Comparison of ENCODE assay signal across 21 cellular contexts in the genomic region with DNA sequence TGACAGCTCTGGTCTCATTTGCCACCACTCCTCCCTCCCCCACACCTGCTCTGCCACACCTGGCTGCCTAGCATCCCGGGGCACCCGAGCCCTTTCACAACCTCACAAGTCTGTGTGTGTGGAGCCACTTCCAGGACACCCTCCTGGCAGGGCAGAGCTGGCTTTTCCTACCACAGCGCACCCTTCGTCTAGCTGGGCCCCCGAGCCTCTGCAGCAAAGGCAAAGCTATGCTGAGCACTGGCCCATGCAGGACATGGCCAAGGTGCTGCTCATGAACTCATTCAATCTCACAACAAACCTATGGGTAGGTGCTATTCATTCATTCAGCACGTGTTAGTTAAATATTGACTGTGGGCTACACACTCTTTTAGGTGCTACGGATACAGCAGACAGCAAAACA.
"Had no signal": no experiment of that assay in that cellular context is flagged by ENCODE, and none has a peak within 500 bp of the region (broad histone marks: within the 10 kb centered on the region; RNA-seq: fewer than 3 reads in every experiment).

No MANE protein-coding gene starts in this region.

- DNase-seq: activated CD4-positive, alpha-beta T cell treated with anti-CD3 and anti-CD28 coated beads, Interleukin-2, amount 10 ng/mL, durations not matched to agents 24 days and 14 days; activated CD4-positive, CD25-positive, alpha-beta regulatory T cell; activated CD8-positive, alpha-beta T cell treated with anti-CD3 and anti-CD28 coated beads, Interleukin-2, amount 10 ng/mL, durations not matched to agents 7 days and 5 days; activated effector memory CD4-positive, alpha-beta T cell treated with Interleukin-2 at 50 U/mL for 16 hours; activated naive CD4-positive, alpha-beta T cell treated with anti-CD3 and anti-CD28 coated beads, Interleukin-2, amount 10 ng/mL, durations not matched to agents 7 days and 5 days; activated T-cell treated with anti-CD3 and anti-CD28 coated beads, Interleukin-2, amount 50 U/mL, for 24 hours; brain microvascular endothelial cell; left ventricle myocardium superior; mesenchymal stem cell; mucosa of descending colon; naive thymus-derived CD4-positive, alpha-beta T cell; nucleus accumbens; stimulated activated CD4-positive, alpha-beta T cell treated with anti-CD3 and anti-CD28 coated beads, Interleukin-2, amount 100 ng/mL, for 48 hours; stimulated activated naive CD8-positive, alpha-beta T cell treated with anti-CD3 and anti-CD28 coated beads, Interleukin-15, amount 100 ng/mL, for 72 hours; T-helper 1 cell; T1000 had no signal

- H3K27me3 ChIP-seq: brain microvascular endothelial cell had no signal

- H3K9me3 ChIP-seq: mucosa of descending colon, prostate gland had no signal

- H3K36me3 ChIP-seq: brain microvascular endothelial cell, prostate gland had no signal

- H3K27ac ChIP-seq: brain microvascular endothelial cell, coronary artery, prostate gland had no signal

- FAIRE-seq: endometrium, frontal cortex had no signal

- ATAC-seq: activated CD8-positive, alpha-beta T cell treated with anti-CD3 and anti-CD28 coated beads, Interleukin-2, amount 10 ng/mL, durations not matched to agents 7 days and 5 days; left ventricle myocardium superior; mucosa of descending colon; naive thymus-derived CD4-positive, alpha-beta T cell; right cardiac atrium; stimulated activated naive CD8-positive, alpha-beta T cell treated with anti-CD3 and anti-CD28 coated beads, Interleukin-15, amount 100 ng/mL, for 72 hours had no signal

- H3K4me3 ChIP-seq: coronary artery, mucosa of descending colon, prostate gland had no signal
